Comparison of ENCODE assay signal across 24 cellular contexts in genomic region chr11:108137212-108137611, GRCh38. TPM values are rescaled to one million over a fixed set of nuclear protein-coding genes. Genes with fewer than 3 reads are reported as not detected.
A peak's percentile ranks its signal among the peaks of the same experiment; 100 is the strongest.
DNase-seq lines count a peak whose midpoint lies in the region; ATAC-seq, FAIRE-seq and TF ChIP-seq lines count a peak whose summit lies in the region.
"Had no signal": no experiment of that assay in that cellular context is flagged by ENCODE, and none has a peak within 500 bp of the region (broad histone marks: within the 10 kb centered on the region; RNA-seq: fewer than 3 reads in every experiment).

No MANE protein-coding gene starts in this region.

- no peak overlapping the region for H3K4me3 Mint-ChIP-seq in activated CD4-positive, alpha-beta T cell treated with anti-CD3 and anti-CD28 coated beads, Interleukin-2, amount 10 ng/mL, durations not matched to agents 24 days and 14 days
- H3K4me3 Mint-ChIP-seq in activated CD4-positive, alpha-beta T cell treated with anti-CD3 and anti-CD28 coated beads, Interleukin-2, amount 10 ng/mL, durations not matched to agents 7 days and 5 days = no peak overlapping the region
- H3K4me3 Mint-ChIP-seq in activated T-helper 1 cell treated with anti-CD3 and anti-CD28 coated beads, Interleukin-12 subunit alpha, Interleukin-12 subunit beta, Interleukin-2, Interleukin-4 antibody, amounts not matched to agents 30 ng/mL and 10 ng/mL and 1 ng/mL, durations not matched to agents 14 hours and 24 hours and 36 hours = no peak overlapping the region
- H3K4me3 Mint-ChIP-seq in progenitor cell of endocrine pancreas (ENCODE audit: low read depth) = no peak overlapping the region
- H3K4me3 Mint-ChIP-seq: B cell; dendritic cell treated with granulocyte-macrophage colony-stimulating factor and Interleukin-4, amounts not matched to agents 40 ng/mL and 50 ng/mL, for 4 days had no signal

- peak; percentile 78 for FAIRE-seq in GM12892 (lab: Jason Lieb, UNC)
- FAIRE-seq: A549, endometrium, H54, TTC549 had no signal

- peak overlapping the region; percentile 5 for H3K27ac ChIP-seq in psoas muscle
- H3K27ac ChIP-seq: A549, cardiac muscle cell, transverse colon had no signal

- peak overlapping the region; percentile 71 for H3K27ac Mint-ChIP-seq in activated CD4-positive, alpha-beta T cell treated with anti-CD3 and anti-CD28 coated beads, Interleukin-2, amount 10 ng/mL, durations not matched to agents 24 days and 14 days
- no peak overlapping the region for H3K27ac Mint-ChIP-seq in activated CD4-positive, alpha-beta T cell treated with anti-CD3 and anti-CD28 coated beads, Interleukin-2, amount 10 ng/mL, durations not matched to agents 7 days and 5 days
- peak overlapping the region; percentile 87 for H3K27ac Mint-ChIP-seq in activated T-helper 1 cell treated with anti-CD3 and anti-CD28 coated beads, Interleukin-12 subunit alpha, Interleukin-12 subunit beta, Interleukin-2, Interleukin-4 antibody, amounts not matched to agents 30 ng/mL and 10 ng/mL and 1 ng/mL, durations not matched to agents 14 hours and 24 hours and 36 hours
- no peak overlapping the region for H3K27ac Mint-ChIP-seq in progenitor cell of endocrine pancreas
- H3K27ac Mint-ChIP-seq: B cell; dendritic cell treated with granulocyte-macrophage colony-stimulating factor and Interleukin-4, amounts not matched to agents 40 ng/mL and 50 ng/mL, for 4 days had no signal

- H3K4me1 ChIP-seq in psoas muscle = peaks cover 8% of the 10 kb centered on the region
- H3K4me1 ChIP-seq: Caco-2, transverse colon had no signal

- no peaks in the 10 kb centered on the region for H3K27me3 Mint-ChIP-seq in activated CD4-positive, alpha-beta T cell treated with anti-CD3 and anti-CD28 coated beads, Interleukin-2, amount 10 ng/mL, durations not matched to agents 24 days and 14 days
- H3K27me3 Mint-ChIP-seq in activated CD4-positive, alpha-beta T cell treated with anti-CD3 and anti-CD28 coated beads, Interleukin-2, amount 10 ng/mL, durations not matched to agents 7 days and 5 days = no peaks in the 10 kb centered on the region
- H3K27me3 Mint-ChIP-seq in activated T-helper 1 cell treated with anti-CD3 and anti-CD28 coated beads, Interleukin-12 subunit alpha, Interleukin-12 subunit beta, Interleukin-2, Interleukin-4 antibody, amounts not matched to agents 30 ng/mL and 10 ng/mL and 1 ng/mL, durations not matched to agents 14 hours and 24 hours and 36 hours (ENCODE audit: insufficient read depth) = no peaks in the 10 kb centered on the region
- no peaks in the 10 kb centered on the region for H3K27me3 Mint-ChIP-seq in progenitor cell of endocrine pancreas
- H3K27me3 Mint-ChIP-seq: B cell; dendritic cell treated with granulocyte-macrophage colony-stimulating factor and Interleukin-4, amounts not matched to agents 40 ng/mL and 50 ng/mL, for 4 days had no signal

- H3K36me3 ChIP-seq in psoas muscle (ENCODE audit: insufficient read depth in 1 of 2, low read depth in 1 of 2) = peaks cover 8 to 91% of the 10 kb centered on the region in 2 donors

- CTCF ChIA-PET in activated CD4-positive, alpha-beta T cell treated with anti-CD3 and anti-CD28 coated beads, Interleukin-2, amount 10 ng/mL, durations not matched to agents 7 days and 5 days (lab: Charles Lee) = interaction anchor here (0.8 to 1.6 kb wide), 3 partner anchors 20 to 34 kb away, joined by 3 to 4 read pairs (median 3); no protein-coding TSS in a partner anchor

- H3K4me1 Mint-ChIP-seq in activated CD4-positive, alpha-beta T cell treated with anti-CD3 and anti-CD28 coated beads, Interleukin-2, amount 10 ng/mL, durations not matched to agents 24 days and 14 days = peaks cover 9% of the 10 kb centered on the region
- H3K4me1 Mint-ChIP-seq in activated CD4-positive, alpha-beta T cell treated with anti-CD3 and anti-CD28 coated beads, Interleukin-2, amount 10 ng/mL, durations not matched to agents 7 days and 5 days = peaks cover 9% of the 10 kb centered on the region
- peaks cover 16% of the 10 kb centered on the region for H3K4me1 Mint-ChIP-seq in activated T-helper 1 cell treated with anti-CD3 and anti-CD28 coated beads, Interleukin-12 subunit alpha, Interleukin-12 subunit beta, Interleukin-2, Interleukin-4 antibody, amounts not matched to agents 30 ng/mL and 10 ng/mL and 1 ng/mL, durations not matched to agents 14 hours and 24 hours and 36 hours (ENCODE audit: low read depth)
- no peaks in the 10 kb centered on the region for H3K4me1 Mint-ChIP-seq in progenitor cell of endocrine pancreas (ENCODE audit: low read depth)

- H3K4me3 ChIP-seq in psoas muscle = no peak overlapping the region
- H3K4me3 ChIP-seq: A549, cardiac muscle cell, lung, smooth muscle cell, transverse colon had no signal

- TF ChIP-seq CTCF in psoas muscle (IDR thresholded peaks at IDR 0.05) (no peak), progenitor cell of endocrine pancreas (IDR thresholded peaks at IDR 0.05; ENCODE audit: unreplicated experiment) (no peak)

- H3K9me3 ChIP-seq in psoas muscle = no peaks in the 10 kb centered on the region
- H3K9me3 ChIP-seq: A549, Caco-2, transverse colon had no signal

- POLR2A ChIA-PET in activated CD4-positive, alpha-beta T cell treated with anti-CD3 and anti-CD28 coated beads, Interleukin-2, amount 10 ng/mL, durations not matched to agents 7 days and 5 days (lab: Charles Lee) = no interaction called here

- H3K27me3 ChIP-seq in psoas muscle (ENCODE audit: insufficient read depth in 3 of 3, low read length in 2 of 3) = no peaks in the 10 kb centered on the region
- H3K27me3 ChIP-seq: cardiac muscle cell, transverse colon had no signal

- 85 to 100% (median 94%) methylated on average over 1 of the region's 1 CpG for WGBS in psoas muscle, 3 donors

- no peaks in the 10 kb centered on the region for H3K9me3 Mint-ChIP-seq in activated CD4-positive, alpha-beta T cell treated with anti-CD3 and anti-CD28 coated beads, Interleukin-2, amount 10 ng/mL, durations not matched to agents 24 days and 14 days
- no peaks in the 10 kb centered on the region for H3K9me3 Mint-ChIP-seq in activated CD4-positive, alpha-beta T cell treated with anti-CD3 and anti-CD28 coated beads, Interleukin-2, amount 10 ng/mL, durations not matched to agents 7 days and 5 days
- no peaks in the 10 kb centered on the region for H3K9me3 Mint-ChIP-seq in activated T-helper 1 cell treated with anti-CD3 and anti-CD28 coated beads, Interleukin-12 subunit alpha, Interleukin-12 subunit beta, Interleukin-2, Interleukin-4 antibody, amounts not matched to agents 30 ng/mL and 10 ng/mL and 1 ng/mL, durations not matched to agents 14 hours and 24 hours and 36 hours
- H3K9me3 Mint-ChIP-seq in progenitor cell of endocrine pancreas (ENCODE audit: low read depth) = no peaks in the 10 kb centered on the region
- H3K9me3 Mint-ChIP-seq: dendritic cell treated with granulocyte-macrophage colony-stimulating factor and Interleukin-4, amounts not matched to agents 40 ng/mL and 50 ng/mL, for 4 days had no signal

- ATAC-seq in psoas muscle (no peak), HG03521 (IDR thresholded peaks at IDR 0.05; ENCODE audit: unreplicated experiment) (no peak)
- ATAC-seq: A549 had no signal

- intact Hi-C loops in activated CD4-positive, alpha-beta T cell treated with anti-CD3 and anti-CD28 coated beads, Interleukin-2, amount 10 ng/mL, durations not matched to agents 24 days and 14 days (cut with micrococcal nuclease) = loop anchor here (2.0 to 5.0 kb wide), 3 partner anchors 86 to 510 kb away; partner anchors contain the start of genes ATM and NPAT
- intact Hi-C loops in activated T-helper 1 cell treated with anti-CD3 and anti-CD28 coated beads, Interleukin-12 subunit alpha, Interleukin-12 subunit beta, Interleukin-2, Interleukin-4 antibody, amounts not matched to agents 30 ng/mL and 10 ng/mL and 1 ng/mL, durations not matched to agents 14 hours and 24 hours and 36 hours (cut with micrococcal nuclease) = loop anchor here (2.0 kb wide), 1 partner anchor 64 kb away; no protein-coding TSS in a partner anchor
- intact Hi-C loops in psoas muscle (cut with DNase I) = no loop called here

- no peak for DNase-seq in activated CD4-positive, alpha-beta T cell treated with anti-CD3 and anti-CD28 coated beads, Interleukin-2, amount 10 ng/mL, durations not matched to agents 24 days and 14 days
- DNase-seq in activated CD4-positive, alpha-beta T cell treated with anti-CD3 and anti-CD28 coated beads, Interleukin-2, amount 10 ng/mL, durations not matched to agents 7 days and 5 days = no peak
- DNase-seq in GM12892 (ENCODE audit: insufficient read length) (no peak), psoas muscle (no peak), progenitor cell of endocrine pancreas (ENCODE audit: low spot score, unreplicated experiment) (no peak)
- DNase-seq in activated T-helper 1 cell treated with anti-CD3 and anti-CD28 coated beads, Interleukin-12 subunit alpha, Interleukin-12 subunit beta, Interleukin-2, Interleukin-4 antibody, amounts not matched to agents 30 ng/mL and 10 ng/mL and 1 ng/mL, durations not matched to agents 14 hours and 24 hours and 36 hours (ENCODE audit: low spot score) = no peak
- DNase-seq in stimulated activated naive CD4-positive, alpha-beta T cell (lab: John Stamatoyannopoulos, UW) = no peak
- DNase-seq: activated CD4-positive, alpha-beta T cell treated with anti-CD3 and anti-CD28 coated beads, Interleukin-2, amount 50 U/mL, for 4 hours; amygdala; Caco-2; NCI-H1092 treated with DMSO at 0.1 percent for 48 hours; NCI-H1930; NCI-H748 treated with DMSO at 0.1 percent for 48 hours; transverse colon had no signal

- no peak for TF ChIP-seq POLR2A in GM12892 (IDR thresholded peaks at IDR 0.05; ENCODE audit: low read depth, low read length)

- peaks cover 48% of the 10 kb centered on the region for H3K36me3 Mint-ChIP-seq in activated CD4-positive, alpha-beta T cell treated with anti-CD3 and anti-CD28 coated beads, Interleukin-2, amount 10 ng/mL, durations not matched to agents 24 days and 14 days (ENCODE audit: low read depth)
- peaks cover 56% of the 10 kb centered on the region for H3K36me3 Mint-ChIP-seq in activated CD4-positive, alpha-beta T cell treated with anti-CD3 and anti-CD28 coated beads, Interleukin-2, amount 10 ng/mL, durations not matched to agents 7 days and 5 days (ENCODE audit: low read depth)
- peaks cover 49% of the 10 kb centered on the region for H3K36me3 Mint-ChIP-seq in activated T-helper 1 cell treated with anti-CD3 and anti-CD28 coated beads, Interleukin-12 subunit alpha, Interleukin-12 subunit beta, Interleukin-2, Interleukin-4 antibody, amounts not matched to agents 30 ng/mL and 10 ng/mL and 1 ng/mL, durations not matched to agents 14 hours and 24 hours and 36 hours (ENCODE audit: low read depth)
- H3K36me3 Mint-ChIP-seq in progenitor cell of endocrine pancreas (ENCODE audit: insufficient read depth) = peaks cover 16% of the 10 kb centered on the region

RNA-seq across cellular contexts. Expression of gene ACAT1, which starts 15.8 kb away (rescaled TPM):
- 65.0 and 65.9 TPM in 2 replicates for total RNA-seq in activated CD4-positive, alpha-beta T cell treated with anti-CD3 and anti-CD28 coated beads, Interleukin-2, amount 10 ng/mL, durations not matched to agents 24 days and 14 days
- total RNA-seq in activated CD4-positive, alpha-beta T cell treated with anti-CD3 and anti-CD28 coated beads, Interleukin-2, amount 10 ng/mL, durations not matched to agents 7 days and 5 days = 10 to 100 TPM; 42.3 to 46.5 TPM
- polyA plus RNA-seq in GM12892 (2012; ENCODE audit: missing spikeins) = 90.2 TPM
- 52.8 and 56.8 TPM in 2 replicates for total RNA-seq in activated T-helper 1 cell treated with anti-CD3 and anti-CD28 coated beads, Interleukin-12 subunit alpha, Interleukin-12 subunit beta, Interleukin-2, Interleukin-4 antibody, amounts not matched to agents 30 ng/mL and 10 ng/mL and 1 ng/mL, durations not matched to agents 14 hours and 24 hours and 36 hours
- total RNA-seq in psoas muscle (100 to 1,000 TPM; 156 to 263 (median 208) TPM), progenitor cell of endocrine pancreas (29.5 and 37.5 TPM in 2 replicates)
- 100 to 1,000 TPM; 141 to 246 (median 162) TPM for polyA plus RNA-seq in psoas muscle

Comparison
In these comparisons a context has a peak if more than half of its experiments do, and no peak if none do; other contexts are left out.
1. H3K27ac Mint-ChIP-seq: peak in activated CD4-positive, alpha-beta T cell treated with anti-CD3 and anti-CD28 coated beads, Interleukin-2, amount 10 ng/mL, durations not matched to agents 24 days and 14 days (single experiment) and activated T-helper 1 cell treated with anti-CD3 and anti-CD28 coated beads, Interleukin-12 subunit alpha, Interleukin-12 subunit beta, Interleukin-2, Interleukin-4 antibody, amounts not matched to agents 30 ng/mL and 10 ng/mL and 1 ng/mL, durations not matched to agents 14 hours and 24 hours and 36 hours (single experiment); none in activated CD4-positive, alpha-beta T cell treated with anti-CD3 and anti-CD28 coated beads, Interleukin-2, amount 10 ng/mL, durations not matched to agents 7 days and 5 days (single experiment) and progenitor cell of endocrine pancreas (single experiment).
2. intact Hi-C loops: an anchor here in activated CD4-positive, alpha-beta T cell treated with anti-CD3 and anti-CD28 coated beads, Interleukin-2, amount 10 ng/mL, durations not matched to agents 24 days and 14 days (2.0 to 5.0 kb wide) and activated T-helper 1 cell treated with anti-CD3 and anti-CD28 coated beads, Interleukin-12 subunit alpha, Interleukin-12 subunit beta, Interleukin-2, Interleukin-4 antibody, amounts not matched to agents 30 ng/mL and 10 ng/mL and 1 ng/mL, durations not matched to agents 14 hours and 24 hours and 36 hours (2.0 kb wide); none called in psoas muscle.